Comparison of ENCODE assay signal across 21 cellular contexts in genomic region chr20:11972478-11972877, GRCh38. TPM values are rescaled to one million over a fixed set of nuclear protein-coding genes. Genes with fewer than 3 reads are reported as not detected.
DNase-seq lines count a peak whose midpoint lies in the region; ATAC-seq and TF ChIP-seq lines count a peak whose summit lies in the region.
"Had no signal": no experiment of that assay in that cellular context is flagged by ENCODE, and none has a peak within 500 bp of the region (broad histone marks: within the 10 kb centered on the region; RNA-seq: fewer than 3 reads in every experiment).

No MANE protein-coding gene starts in this region.

- H2AFZ ChIP-seq in PC-9 = no peak overlapping the region

- POLR2A ChIA-PET in activated CD4-positive, alpha-beta T cell treated with anti-CD3 and anti-CD28 coated beads for 36 hours (lab: Charles Lee) = no interaction called here
- POLR2A ChIA-PET in PC-9 (lab: Charles Lee; ENCODE audit: unreplicated experiment) = interaction anchor here (0.6 kb wide), 1 partner anchor 499 kb away, joined by 5 read pairs; no protein-coding TSS in a partner anchor

- H3K4me3 Mint-ChIP-seq in activated CD4-positive, alpha-beta T cell treated with anti-CD3 and anti-CD28 coated beads for 36 hours = no peak overlapping the region
- H3K4me3 Mint-ChIP-seq: CD8-positive, alpha-beta memory T cell had no signal

- H3K4me3 ChIP-seq in PC-9 = no peak overlapping the region
- H3K4me3 ChIP-seq: SJSA1 had no signal

- peaks cover 7% of the 10 kb centered on the region for H3K27me3 Mint-ChIP-seq in activated CD4-positive, alpha-beta T cell treated with anti-CD3 and anti-CD28 coated beads for 36 hours

- H3K4me1 ChIP-seq in PC-9 (replicated peaks; ENCODE audit: insufficient read depth) = no peaks in the 10 kb centered on the region; the same call in 1 of the 2 replicates
- H3K4me1 ChIP-seq: SJSA1 had no signal

- no peak for ATAC-seq in activated CD4-positive, alpha-beta T cell treated with anti-CD3 and anti-CD28 coated beads for 36 hours
- ATAC-seq in HG03108 (IDR thresholded peaks at IDR 0.05; ENCODE audit: unreplicated experiment) = no peak

- BruUV-seq in PC-9 (replicated peaks; lab: Mats Ljungman, UMichigan) = no TSS peak

- H3K4me1 Mint-ChIP-seq in activated CD4-positive, alpha-beta T cell treated with anti-CD3 and anti-CD28 coated beads for 36 hours = no peaks in the 10 kb centered on the region
- H3K4me1 Mint-ChIP-seq: CD8-positive, alpha-beta memory T cell had no signal

- H3K36me3 ChIP-seq in PC-9 (ENCODE audit: low read depth) = no peaks in the 10 kb centered on the region
- H3K36me3 ChIP-seq: SJSA1 had no signal

- H3F3A ChIP-seq in PC-9 (ENCODE audit: insufficient read depth, low read depth) = no peaks in the 10 kb centered on the region

- H3K27ac ChIP-seq in substantia nigra (ENCODE audit: low read depth, low read length, poor library complexity, severe bottlenecking) (peak overlapping the region; percentile 60), PC-9 (no peak overlapping the region)
- H3K27ac ChIP-seq: C4-2B, KMS-11, SJSA1 had no signal

- H3K4me2 ChIP-seq in PC-9 = no peak overlapping the region
- H3K4me2 ChIP-seq: KMS-11 had no signal

- H3K9me3 ChIP-seq in PC-9 (ENCODE audit: insufficient read depth, low read depth) = no peaks in the 10 kb centered on the region
- H3K9me3 ChIP-seq: SJSA1 had no signal

- H3K79me2 ChIP-seq in PC-9 (ENCODE audit: low read depth) = no peaks in the 10 kb centered on the region

- no peak overlapping the region for H3K27ac Mint-ChIP-seq in activated CD4-positive, alpha-beta T cell treated with anti-CD3 and anti-CD28 coated beads for 36 hours
- H3K27ac Mint-ChIP-seq: CD8-positive, alpha-beta memory T cell had no signal

- CTCF ChIA-PET in activated CD4-positive, alpha-beta T cell treated with anti-CD3 and anti-CD28 coated beads for 36 hours (lab: Charles Lee) = interaction anchor here (0.7 kb wide), 1 partner anchor 9 kb away, joined by 3 read pairs; no protein-coding TSS in a partner anchor
- CTCF ChIA-PET in PC-9 (lab: Charles Lee) = no interaction called here

- no peak for TF ChIP-seq CTCF in PC-9 (conservative IDR thresholded peaks at IDR 0.05)

- H3K36me3 Mint-ChIP-seq in activated CD4-positive, alpha-beta T cell treated with anti-CD3 and anti-CD28 coated beads for 36 hours (ENCODE audit: low read depth) = no peaks in the 10 kb centered on the region
- H3K36me3 Mint-ChIP-seq: CD8-positive, alpha-beta memory T cell had no signal

- H3K27me3 ChIP-seq in PC-9 (ENCODE audit: insufficient read depth, low read depth) = no peaks in the 10 kb centered on the region
- H3K27me3 ChIP-seq: SJSA1 had no signal

- no peaks in the 10 kb centered on the region for H3K9me2 ChIP-seq in PC-9 (ENCODE audit: insufficient read depth)

- intact Hi-C loops in activated CD4-positive, alpha-beta T cell treated with anti-CD3 and anti-CD28 coated beads for 36 hours (cut with DNase I, micrococcal nuclease) = no loop called here
- intact Hi-C loops in PC-9 (cut with micrococcal nuclease; ENCODE audit: unreplicated experiment) = no loop called here

- DNase-seq in DMS 273 (lab: John Stamatoyannopoulos, UW; ENCODE audit: unreplicated experiment) (peak; percentile 77), NCI-H524 treated with DMSO at 0.1 percent for 48 hours (lab: John Stamatoyannopoulos, UW) (peak; percentile 37), medulla oblongata (ENCODE audit: extremely low spot score) (peak; percentile 62), substantia nigra (lab: John Stamatoyannopoulos, UW) (peak in 16 of 49 donors; percentile 3 to 51 (median 17)), PC-9 (no peak)
- no peak for DNase-seq in activated CD4-positive, alpha-beta T cell treated with anti-CD3 and anti-CD28 coated beads for 36 hours
- DNase-seq: AML-193; Calu3; CD8-positive, alpha-beta memory T cell; DMS53; GDM1; GOT3; HCEC 1CT; IMR-90; NCI-H1105; NCI-H2081; NCI-H446 had no signal

- H4K20me1 ChIP-seq in PC-9 (ENCODE audit: insufficient read depth) = no peaks in the 10 kb centered on the region

- H3K9me3 Mint-ChIP-seq in activated CD4-positive, alpha-beta T cell treated with anti-CD3 and anti-CD28 coated beads for 36 hours (ENCODE audit: low read depth) = no peaks in the 10 kb centered on the region

RNA-seq across cellular contexts. Expression of gene BTBD3, which starts 54.8 kb away (rescaled TPM):
- 10 to 100 TPM; 11.6 to 12.0 TPM for total RNA-seq in activated CD4-positive, alpha-beta T cell treated with anti-CD3 and anti-CD28 coated beads for 36 hours
- total RNA-seq in PC-9 (2021) = 17.6 and 19.6 TPM in 2 replicates

Comparison
In these comparisons a context has a peak if more than half of its experiments do, and no peak if none do; other contexts are left out.
1. DNase-seq: peak in DMS 273 (single experiment), NCI-H524 treated with DMSO at 0.1 percent for 48 hours (single experiment) and medulla oblongata (single experiment); none in activated CD4-positive, alpha-beta T cell treated with anti-CD3 and anti-CD28 coated beads for 36 hours (single experiment) and PC-9 (0 of 2).